ENCODE assay signal across 10 cellular contexts in genomic region chr13:110726726-110727125, GRCh38. TPM values are rescaled to one million over a fixed set of nuclear protein-coding genes. Genes with fewer than 3 reads are reported as not detected.
DNase-seq lines count a peak whose midpoint lies in the region; ATAC-seq lines count a peak whose summit lies in the region.
"Had no signal": no experiment of that assay in that cellular context is flagged by ENCODE, and none has a peak within 500 bp of the region (broad histone marks: within the 10 kb centered on the region; RNA-seq: fewer than 3 reads in every experiment).

No MANE protein-coding gene starts in this region.

- no peaks in the 10 kb centered on the region; the same call in 1 of the 2 replicates for H3K36me3 ChIP-seq in Karpas-422 (ENCODE audit: insufficient read depth, low read length)
- peaks cover 7% of the 10 kb centered on the region for H3K36me3 ChIP-seq in MG63

- peaks cover 13% of the 10 kb centered on the region; the same call in 1 of the 2 replicates for H3K79me2 ChIP-seq in Karpas-422 (ENCODE audit: low read length)

- H3K27ac ChIP-seq in Karpas-422 (ENCODE audit: low read length) = no peak overlapping the region

- no peak overlapping the region for H2AFZ ChIP-seq in Karpas-422 (ENCODE audit: low read length)

- no peak overlapping the region for H3K4me2 ChIP-seq in Karpas-422 (ENCODE audit: low read depth, low read length, poor library complexity, severe bottlenecking)

- H4K20me1 ChIP-seq in Karpas-422 (ENCODE audit: insufficient read depth, low read depth, low read length) = no peaks in the 10 kb centered on the region; the same call in 1 of the 2 replicates

- H3K9me3 ChIP-seq in Karpas-422 (ENCODE audit: low read length) = no peaks in the 10 kb centered on the region
- no peaks in the 10 kb centered on the region for H3K9me3 ChIP-seq in MG63

- ATAC-seq in GM18867 (IDR thresholded peaks at IDR 0.05; ENCODE audit: unreplicated experiment) (peak; percentile 83), HG03457 (IDR thresholded peaks at IDR 0.05; ENCODE audit: unreplicated experiment) (no peak), GM21717 (IDR thresholded peaks at IDR 0.05; ENCODE audit: unreplicated experiment) (no peak)

- H3K4me3 ChIP-seq in Karpas-422 (ENCODE audit: low read length) (no peak overlapping the region), MG63 (no peak overlapping the region)

- no peak overlapping the region for H3K9ac ChIP-seq in Karpas-422 (ENCODE audit: low read length)

- H3K27me3 ChIP-seq in Karpas-422 (ENCODE audit: low read length) (no peaks in the 10 kb centered on the region), MG63 (no peaks in the 10 kb centered on the region)

- peak; percentile 50 for DNase-seq in Karpas-422
- peak; percentile 53 for DNase-seq in activated T-cell treated with anti-CD3 and anti-CD28 coated beads for 24 hours (ENCODE audit: low read depth)
- peak; percentile 58 to 66 for DNase-seq in stimulated activated CD4-positive, alpha-beta T cell treated with anti-CD3 and anti-CD28 coated beads, Interleukin-15, amount 100 ng/mL, for 48 hours (ENCODE audit: low read depth in 2 of 2)
- no peak for DNase-seq in NCI-H1930 (lab: John Stamatoyannopoulos, UW)
- DNase-seq in MG63 = no peak
- DNase-seq: GDM1, hypothalamus had no signal

- H3K9me2 ChIP-seq in Karpas-422 (replicated peaks; ENCODE audit: insufficient read depth, low read length) = no peaks in the 10 kb centered on the region

- no peaks in the 10 kb centered on the region for H3K4me1 ChIP-seq in Karpas-422 (ENCODE audit: low read length)

RNA-seq across cellular contexts. Expression of gene ING1, which starts 13.2 kb away (rescaled TPM):
- total RNA-seq in Karpas-422 (2014; rRNA removed; shearing (Covaris generic); ENCODE audit: low replicate concordance) = 6.3 and 19.9 TPM in 2 replicates
- 5.2 and 14.7 TPM in 2 replicates for total RNA-seq in MG63 (2014; rRNA removed; shearing (Covaris generic); ENCODE audit: low replicate concordance)

RNA-seq across cellular contexts. Expression of gene CARS2, which starts 20.8 kb away (rescaled TPM):
- total RNA-seq in Karpas-422 (2014; rRNA removed; shearing (Covaris generic); ENCODE audit: low replicate concordance) = 48.2 and 102 TPM in 2 replicates
- total RNA-seq in MG63 (2014; rRNA removed; shearing (Covaris generic); ENCODE audit: low replicate concordance) = 147 and 177 TPM in 2 replicates

Comparison
In these comparisons a context has a peak if more than half of its experiments do, and no peak if none do; other contexts are left out.
1. DNase-seq: peak in Karpas-422 (single experiment), activated T-cell treated with anti-CD3 and anti-CD28 coated beads for 24 hours (single experiment) and stimulated activated CD4-positive, alpha-beta T cell treated with anti-CD3 and anti-CD28 coated beads, Interleukin-15, amount 100 ng/mL, for 48 hours (2 of 2); none in NCI-H1930 (0 of 2) and MG63 (single experiment).